In genomic region chr17:61880589-61881102, GRCh38 we compare ENCODE assay signal across 9 cellular contexts.
"Had no signal": no experiment of that assay in that cellular context is flagged by ENCODE, and none has a peak within 500 bp of the region (broad histone marks: within the 10 kb centered on the region; RNA-seq: fewer than 3 reads in every experiment).

No MANE protein-coding gene starts in this region.

- FAIRE-seq: H1, H54, HTR-8/SVneo had no signal

- H3K27ac Mint-ChIP-seq: GM23338, HFFc6, IgD-negative memory B cell had no signal

- H3K27me3 Mint-ChIP-seq: IgD-negative memory B cell had no signal

- H3K4me2 ChIP-seq: GM23338 had no signal

- ATAC-seq: GM23338 had no signal

- H3K4me3 ChIP-seq: GM23338 had no signal

- H3K4me3 Mint-ChIP-seq: GM23338, H9, HFFc6, IgD-negative memory B cell had no signal

- H2AFZ ChIP-seq: GM23338 had no signal

- DNase-seq: H9, HCEC 1CT, HFFc6, KG1 had no signal

- H3K9me3 Mint-ChIP-seq: GM23338, H9, HFFc6, IgD-negative memory B cell had no signal

- H3K4me1 Mint-ChIP-seq: GM23338, H9, IgD-negative memory B cell had no signal

- H3K36me3 Mint-ChIP-seq: IgD-negative memory B cell had no signal
